1 cellular context compared by ENCODE assay signal in the genomic region with DNA sequence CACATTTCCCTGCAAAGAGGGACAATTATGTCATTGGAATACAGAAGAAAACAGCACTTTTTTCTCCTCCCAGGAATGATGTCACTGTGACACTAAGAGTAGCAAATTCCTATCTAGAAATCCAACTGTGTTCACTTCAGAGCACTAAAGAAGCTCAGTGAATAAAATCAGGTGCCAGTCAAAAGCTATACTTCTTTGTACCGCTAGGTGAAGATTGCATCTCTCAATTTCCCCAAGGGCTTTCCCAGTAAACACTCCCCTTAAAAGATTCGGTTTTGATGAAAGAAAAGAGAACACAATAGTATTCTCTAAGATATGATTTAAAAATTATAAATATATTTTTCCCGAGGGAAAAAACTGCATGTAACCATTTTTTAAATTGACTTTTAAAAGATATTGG.
TF ChIP-seq lines count a peak whose summit lies in the region.

No MANE protein-coding gene starts in this region.

TF ChIP-seq in GM12878, 131 proteins besides CTCF, POLR2A, EP300 and RAD21 (continued from another document):
- TF ChIP-seq ZNF687 (IDR thresholded peaks at IDR 0.05), result no peak
- no peak for TF ChIP-seq RELA (IDR thresholded peaks at IDR 0.05; ENCODE audit: borderline replicate concordance, partially characterized antibody)
- TF ChIP-seq CHD2 (IDR thresholded peaks at IDR 0.05; ENCODE audit: borderline replicate concordance, low read depth, low read length), result no peak
- no peak for TF ChIP-seq NBN (IDR thresholded peaks at IDR 0.05)
- no peak for TF ChIP-seq ZNF592 (IDR thresholded peaks at IDR 0.05)
- TF ChIP-seq HCFC1 (IDR thresholded peaks at IDR 0.05; ENCODE audit: low read length), result no peak
- TF ChIP-seq NRF1 (conservative IDR thresholded peaks at IDR 0.05; ENCODE audit: low read depth, low read length), result no peak
- TF ChIP-seq, protein P1, sequence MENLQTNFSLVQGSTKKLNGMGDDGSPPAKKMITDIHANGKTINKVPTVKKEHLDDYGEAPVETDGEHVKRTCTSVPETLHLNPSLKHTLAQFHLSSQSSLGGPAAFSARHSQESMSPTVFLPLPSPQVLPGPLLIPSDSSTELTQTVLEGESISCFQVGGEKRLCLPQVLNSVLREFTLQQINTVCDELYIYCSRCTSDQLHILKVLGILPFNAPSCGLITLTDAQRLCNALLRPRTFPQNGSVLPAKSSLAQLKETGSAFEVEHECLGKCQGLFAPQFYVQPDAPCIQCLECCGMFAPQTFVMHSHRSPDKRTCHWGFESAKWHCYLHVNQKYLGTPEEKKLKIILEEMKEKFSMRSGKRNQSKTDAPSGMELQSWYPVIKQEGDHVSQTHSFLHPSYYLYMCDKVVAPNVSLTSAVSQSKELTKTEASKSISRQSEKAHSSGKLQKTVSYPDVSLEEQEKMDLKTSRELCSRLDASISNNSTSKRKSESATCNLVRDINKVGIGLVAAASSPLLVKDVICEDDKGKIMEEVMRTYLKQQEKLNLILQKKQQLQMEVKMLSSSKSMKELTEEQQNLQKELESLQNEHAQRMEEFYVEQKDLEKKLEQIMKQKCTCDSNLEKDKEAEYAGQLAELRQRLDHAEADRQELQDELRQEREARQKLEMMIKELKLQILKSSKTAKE (IDR thresholded peaks at IDR 0.05; ENCODE audit: low read depth, poor library complexity, severe bottlenecking), result no peak
- no peak for TF ChIP-seq TCF12 (IDR thresholded peaks at IDR 0.05; ENCODE audit: low read depth, low read length)
- TF ChIP-seq GATAD2B (conservative IDR thresholded peaks at IDR 0.05; ENCODE audit: low read depth), result no peak
- no peak for TF ChIP-seq SIX5 (IDR thresholded peaks at IDR 0.05; ENCODE audit: low read depth, low read length, severe bottlenecking)
